31 cellular contexts compared by ENCODE assay signal in the genomic region with DNA sequence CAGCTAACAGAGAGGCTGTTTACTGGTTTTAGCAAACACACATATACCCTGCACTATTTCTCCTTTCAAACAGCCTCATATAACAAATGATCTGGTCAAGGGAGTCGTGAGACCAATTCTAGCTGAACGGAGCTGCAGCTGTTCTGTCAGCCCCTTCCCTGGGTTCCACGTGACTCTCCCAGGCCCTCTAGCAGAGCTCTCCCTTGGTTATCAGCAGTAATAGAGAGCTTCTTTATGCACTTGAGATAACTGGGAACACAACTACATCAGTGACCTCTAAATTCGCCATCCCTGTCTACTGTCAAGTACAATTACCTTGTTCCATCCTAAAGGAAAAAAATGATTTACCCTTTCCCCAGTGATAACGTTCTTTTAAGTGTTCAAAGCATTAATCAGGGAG. TPM values are rescaled to one million over a fixed set of nuclear protein-coding genes. Genes with fewer than 3 reads are reported as not detected.
DNase-seq lines count a peak whose midpoint lies in the region; ATAC-seq and TF ChIP-seq lines count a peak whose summit lies in the region.
"Had no signal": no experiment of that assay in that cellular context is flagged by ENCODE, and none has a peak within 500 bp of the region (broad histone marks: within the 10 kb centered on the region; RNA-seq: fewer than 3 reads in every experiment).

No MANE protein-coding gene starts in this region.

- H3K4me3 Mint-ChIP-seq in activated T-cell treated with anti-CD3 and anti-CD28 coated beads, Interleukin-2, amount 50 U/mL, for 72 hours: no peak overlapping the region
- H3K4me3 Mint-ChIP-seq: activated naive CD8-positive, alpha-beta T cell treated with anti-CD3 and anti-CD28 coated beads, Interleukin-2, amount 10 ng/mL, durations not matched to agents 7 days and 5 days; CD4-positive, alpha-beta T cell; endodermal cell; HFFc6; neural progenitor cell had no signal

- DNase-seq in NCI-H1417 (lab: John Stamatoyannopoulos, UW): peak in 2 of 3 experiments; percentile 5 to 49
- DNase-seq in NCI-H1417 treated with DMSO at 0.1 percent for 48 hours (lab: John Stamatoyannopoulos, UW): no peak
- DNase-seq in SJCRH30: peak; percentile 40 to 65
- peak in 2 of 5 donors; percentile 13 to 30 for DNase-seq in heart left ventricle
- peak; percentile 37 for DNase-seq in pons (ENCODE audit: low spot score)
- DNase-seq in NCI-H446 treated with DMSO at 0.1 percent for 48 hours (lab: John Stamatoyannopoulos, UW): no peak
- no peak for DNase-seq in ecto neural progenitor cell (ENCODE audit: low spot score)
- no peak for DNase-seq in activated T-cell treated with anti-CD3 and anti-CD28 coated beads, Interleukin-2, amount 50 U/mL, for 72 hours
- DNase-seq: activated CD4-positive, alpha-beta T cell treated with anti-CD3 and anti-CD28 coated beads for 48 hours; activated gamma-delta T cell; activated naive CD8-positive, alpha-beta T cell treated with anti-CD3 and anti-CD28 coated beads, Interleukin-2, amount 10 ng/mL, durations not matched to agents 7 days and 5 days; activated T-cell treated with anti-CD3 and anti-CD28 coated beads, Interleukin-2, amount 50 U/mL, for 1 hour; CD4-positive, alpha-beta T cell; endodermal cell; esophagus squamous epithelium; gastrocnemius medialis; HFFc6; lower lobe of right lung; MM.1S; NCI-H1436; NCI-H2171; NCI-H774; stimulated activated naive CD8-positive, alpha-beta T cell treated with anti-CD3 and anti-CD28 coated beads, Interleukin-15, Interleukin-2, amounts not matched to agents 100 U/mL and 50 U/mL, for 24 hours; T1000; WERI-Rb-1 had no signal

- no peak for TF ChIP-seq POLR2A in heart left ventricle (IDR thresholded peaks at IDR 0.05)

- H3K27ac Mint-ChIP-seq in activated T-cell treated with anti-CD3 and anti-CD28 coated beads, Interleukin-2, amount 50 U/mL, for 72 hours: no peak overlapping the region
- H3K27ac Mint-ChIP-seq: activated naive CD8-positive, alpha-beta T cell treated with anti-CD3 and anti-CD28 coated beads, Interleukin-2, amount 10 ng/mL, durations not matched to agents 7 days and 5 days; CD4-positive, alpha-beta T cell; endodermal cell; HFFc6; neural progenitor cell had no signal

- intact Hi-C loops in heart left ventricle (cut with DNase I): loop anchor here in 1 of 10 donors (10.0 kb wide), 1 partner anchor 194 kb away; no protein-coding TSS in a partner anchor

- TF ChIP-seq CTCF in heart left ventricle (IDR thresholded peaks at IDR 0.05): no peak

- ATAC-seq in heart left ventricle: peak; percentile 37 to 93 (median 73)
- ATAC-seq in activated T-cell treated with anti-CD3 and anti-CD28 coated beads, Interleukin-2, amount 50 U/mL, for 72 hours (replicated peaks in 1 of 2): no peak
- ATAC-seq: gastrocnemius medialis; lower lobe of right lung; stimulated activated naive CD8-positive, alpha-beta T cell treated with anti-CD3 and anti-CD28 coated beads, Interleukin-15, Interleukin-2, amounts not matched to agents 100 U/mL and 50 U/mL, for 24 hours had no signal

- H3K4me1 Mint-ChIP-seq in activated T-cell treated with anti-CD3 and anti-CD28 coated beads, Interleukin-2, amount 50 U/mL, for 72 hours (ENCODE audit: low read depth): no peaks in the 10 kb centered on the region
- H3K4me1 Mint-ChIP-seq: endodermal cell, neural progenitor cell had no signal

- no peak overlapping the region for H3K4me3 ChIP-seq in SJCRH30
- no peak overlapping the region for H3K4me3 ChIP-seq in heart left ventricle
- H3K4me3 ChIP-seq: ascending aorta, esophagus squamous epithelium, gastrocnemius medialis, lower lobe of right lung, neural progenitor cell had no signal

- H3K4me1 ChIP-seq in SJCRH30: no peaks in the 10 kb centered on the region
- peaks cover 0 to 7% (median 0%) of the 10 kb centered on the region in 12 donors for H3K4me1 ChIP-seq in heart left ventricle
- H3K4me1 ChIP-seq: esophagus squamous epithelium, gastrocnemius medialis, lower lobe of right lung, neural progenitor cell had no signal

- no peaks in the 10 kb centered on the region for H3K9me3 Mint-ChIP-seq in activated T-cell treated with anti-CD3 and anti-CD28 coated beads, Interleukin-2, amount 50 U/mL, for 72 hours
- H3K9me3 Mint-ChIP-seq: activated naive CD8-positive, alpha-beta T cell treated with anti-CD3 and anti-CD28 coated beads, Interleukin-2, amount 10 ng/mL, durations not matched to agents 7 days and 5 days; CD4-positive, alpha-beta T cell; endodermal cell; HFFc6; neural progenitor cell had no signal

- no peaks in the 10 kb centered on the region for H3K27me3 ChIP-seq in SJCRH30
- peaks cover 0 to 6% (median 0%) of the 10 kb centered on the region in 9 donors for H3K27me3 ChIP-seq in heart left ventricle
- H3K27me3 ChIP-seq: ascending aorta, esophagus squamous epithelium, gastrocnemius medialis, neural progenitor cell had no signal

- WGBS in heart left ventricle, 4 donors: 11 to 18% (median 12%) methylated on average over 5 of the region's 5 CpGs

- H3K36me3 ChIP-seq in SJCRH30 (no peaks in the 10 kb centered on the region), heart left ventricle (no peaks in the 10 kb centered on the region)
- H3K36me3 ChIP-seq: ascending aorta, esophagus squamous epithelium, gastrocnemius medialis, lower lobe of right lung, neural progenitor cell, WERI-Rb-1 had no signal

- H3K36me3 Mint-ChIP-seq in activated T-cell treated with anti-CD3 and anti-CD28 coated beads, Interleukin-2, amount 50 U/mL, for 72 hours (ENCODE audit: insufficient read depth in 2 of 2): no peaks in the 10 kb centered on the region
- H3K36me3 Mint-ChIP-seq: activated naive CD8-positive, alpha-beta T cell treated with anti-CD3 and anti-CD28 coated beads, Interleukin-2, amount 10 ng/mL, durations not matched to agents 7 days and 5 days; neural progenitor cell had no signal

- H3K9me3 ChIP-seq in SJCRH30 (replicated peaks): no peaks in the 10 kb centered on the region
- H3K9me3 ChIP-seq in heart left ventricle: no peaks in the 10 kb centered on the region
- H3K9me3 ChIP-seq: ascending aorta, esophagus squamous epithelium, gastrocnemius medialis, lower lobe of right lung had no signal

- peaks cover 8% of the 10 kb centered on the region for H3K27me3 Mint-ChIP-seq in activated T-cell treated with anti-CD3 and anti-CD28 coated beads, Interleukin-2, amount 50 U/mL, for 72 hours (ENCODE audit: low read depth)

- H3K27ac ChIP-seq in SJCRH30 (no peak overlapping the region), heart left ventricle (no peak overlapping the region)
- H3K27ac ChIP-seq: 22Rv1, esophagus squamous epithelium, gastrocnemius medialis, KMS-11, lower lobe of right lung, neural progenitor cell, RWPE1, WERI-Rb-1 had no signal

RNA-seq across cellular contexts. Expression of gene PTGER3, which starts 28.4 kb away (rescaled TPM):
- not detected in 2 replicates for total RNA-seq in SJCRH30 (2014; rRNA removed; shearing (Covaris generic))
- 10 to 100 TPM in 1 of 9 donors, 1 to 10 TPM in 6, under 1 TPM in 2; 0.45 to 11.6 (median 1.3) TPM for total RNA-seq in heart left ventricle
- 1 to 10 TPM; 1.1 to 2.3 TPM for polyA plus RNA-seq in heart left ventricle
- under 1 TPM in 1 of 2 donors, not detected in 1; 0.05 TPM for total RNA-seq in activated T-cell treated with anti-CD3 and anti-CD28 coated beads, Interleukin-2, amount 50 U/mL, for 72 hours
- total RNA-seq: activated CD8-positive, alpha-beta memory T cell treated with anti-CD3 and anti-CD28 coated beads for 36 hours; CD4-positive, alpha-beta T cell had no signal

Comparison
In these comparisons a context has a peak if more than half of its experiments do, and no peak if none do; other contexts are left out.
1. DNase-seq: peak in NCI-H1417 (2 of 3), SJCRH30 (2 of 2) and pons (single experiment); none in NCI-H1417 treated with DMSO at 0.1 percent for 48 hours (single experiment), NCI-H446 treated with DMSO at 0.1 percent for 48 hours (single experiment), ecto neural progenitor cell (single experiment) and activated T-cell treated with anti-CD3 and anti-CD28 coated beads, Interleukin-2, amount 50 U/mL, for 72 hours (0 of 2).
2. ATAC-seq: peak in heart left ventricle (4 of 4); none in activated T-cell treated with anti-CD3 and anti-CD28 coated beads, Interleukin-2, amount 50 U/mL, for 72 hours (0 of 2).